ENCODE assay signal across 19 cellular contexts in genomic region chr18:76986391-76986790, GRCh38.
"Had no signal": no experiment of that assay in that cellular context is flagged by ENCODE, and none has a peak within 500 bp of the region (broad histone marks: within the 10 kb centered on the region; RNA-seq: fewer than 3 reads in every experiment).

No MANE protein-coding gene starts in this region.

- FAIRE-seq: endometrium, islet of Langerhans, small intestine had no signal

- H3K4me3 ChIP-seq: prostate gland, testis, uterus had no signal

- DNase-seq: activated CD4-positive, alpha-beta T cell treated with anti-CD3 and anti-CD28 coated beads, Interleukin-2, amount 10 ng/mL, durations not matched to agents 24 days and 14 days; activated CD4-positive, CD25-positive, alpha-beta regulatory T cell; activated naive CD4-positive, alpha-beta T cell treated with anti-CD3 and anti-CD28 coated beads for 36 hours; activated naive CD8-positive, alpha-beta T cell treated with anti-CD3 and anti-CD28 coated beads, Interleukin-2, amount 50 U/mL, for 24 hours; activated T-cell treated with anti-CD3 and anti-CD28 coated beads, Interleukin-2, amount 50 U/mL, for 1 hour; aorta; cerebellar nuclear complex; dermis blood vessel endothelial cell; occipital lobe; small intestine; stimulated activated CD4-positive, alpha-beta T cell treated with anti-CD3 and anti-CD28 coated beads, Interleukin-4, amount 100 ng/mL, for 4 hours; stimulated activated naive CD8-positive, alpha-beta T cell treated with anti-CD3 and anti-CD28 coated beads, Interleukin-15, amount 100 ng/mL, for 72 hours; testis; uterus had no signal

- ATAC-seq: activated naive CD8-positive, alpha-beta T cell treated with anti-CD3 and anti-CD28 coated beads, Interleukin-2, amount 50 U/mL, for 24 hours; right cardiac atrium; stimulated activated naive CD8-positive, alpha-beta T cell treated with anti-CD3 and anti-CD28 coated beads, Interleukin-15, amount 100 ng/mL, for 72 hours had no signal

- H3K9me3 Mint-ChIP-seq: activated CD4-positive, alpha-beta T cell treated with anti-CD3 and anti-CD28 coated beads, Interleukin-2, amount 10 ng/mL, durations not matched to agents 24 days and 14 days; activated naive CD4-positive, alpha-beta T cell treated with anti-CD3 and anti-CD28 coated beads for 36 hours; activated naive CD8-positive, alpha-beta T cell treated with anti-CD3 and anti-CD28 coated beads, Interleukin-2, amount 50 U/mL, for 24 hours; activated T-helper 2 cell treated with anti-CD3 and anti-CD28 coated beads, Interferon-gamma antibody, Interleukin-2, Interleukin-4, amounts not matched to agents 10 μg/mL and 5 μg/mL and 100 μg/mL, durations not matched to agents 14 hours and 24 hours and 36 hours; stimulated activated naive CD8-positive, alpha-beta T cell treated with anti-CD3 and anti-CD28 coated beads, Interleukin-15, amount 100 ng/mL, for 72 hours had no signal

- H3K36me3 ChIP-seq: prostate gland, uterus had no signal

- H3K27ac Mint-ChIP-seq: activated CD4-positive, alpha-beta T cell treated with anti-CD3 and anti-CD28 coated beads, Interleukin-2, amount 10 ng/mL, durations not matched to agents 24 days and 14 days; activated naive CD4-positive, alpha-beta T cell treated with anti-CD3 and anti-CD28 coated beads for 36 hours; activated naive CD8-positive, alpha-beta T cell treated with anti-CD3 and anti-CD28 coated beads, Interleukin-2, amount 50 U/mL, for 24 hours; activated T-helper 2 cell treated with anti-CD3 and anti-CD28 coated beads, Interferon-gamma antibody, Interleukin-2, Interleukin-4, amounts not matched to agents 10 μg/mL and 5 μg/mL and 100 μg/mL, durations not matched to agents 14 hours and 24 hours and 36 hours had no signal

- H3K4me3 Mint-ChIP-seq: activated CD4-positive, alpha-beta T cell treated with anti-CD3 and anti-CD28 coated beads, Interleukin-2, amount 10 ng/mL, durations not matched to agents 24 days and 14 days; activated naive CD4-positive, alpha-beta T cell treated with anti-CD3 and anti-CD28 coated beads for 36 hours; activated naive CD8-positive, alpha-beta T cell treated with anti-CD3 and anti-CD28 coated beads, Interleukin-2, amount 50 U/mL, for 24 hours; stimulated activated naive CD8-positive, alpha-beta T cell treated with anti-CD3 and anti-CD28 coated beads, Interleukin-15, amount 100 ng/mL, for 72 hours had no signal

- H3K27me3 ChIP-seq: testis, uterus had no signal

- H3K4me1 ChIP-seq: prostate gland, testis, uterus had no signal

- H3K27me3 Mint-ChIP-seq: activated naive CD8-positive, alpha-beta T cell treated with anti-CD3 and anti-CD28 coated beads, Interleukin-2, amount 50 U/mL, for 24 hours; stimulated activated naive CD8-positive, alpha-beta T cell treated with anti-CD3 and anti-CD28 coated beads, Interleukin-15, amount 100 ng/mL, for 72 hours had no signal

- H3K27ac ChIP-seq: prostate gland, testis, uterus had no signal

- H3K9me3 ChIP-seq: prostate gland, testis, uterus had no signal
